In genomic region chr11:119107538-119108150, GRCh38 we compare ENCODE assay signal across 8 cellular contexts.
DNase-seq lines count a peak whose midpoint lies in the region; ATAC-seq lines count a peak whose summit lies in the region.

No MANE protein-coding gene starts in this region.

- DNase-seq in AG08396 (ENCODE audit: low spot score) (peak; percentile 49), NCI-H2171 treated with DMSO at 0.1 percent for 48 hours (lab: John Stamatoyannopoulos, UW) (no peak)
- no peak for DNase-seq in activated naive CD8-positive, alpha-beta T cell treated with anti-CD3 and anti-CD28 coated beads, Interleukin-2, amount 50 U/mL, for 24 hours
- DNase-seq in effector CD4-positive, alpha-beta T cell = no peak

- H3K36me3 ChIP-seq in iPS-15b (ENCODE audit: control insufficient read depth, insufficient read depth, low read length) = no peaks in the 10 kb centered on the region

- H3K27ac Mint-ChIP-seq in activated naive CD8-positive, alpha-beta T cell treated with anti-CD3 and anti-CD28 coated beads, Interleukin-2, amount 50 U/mL, for 24 hours = peak overlapping the region; percentile 89
- H3K27ac Mint-ChIP-seq in stimulated activated memory B cell treated with anti-CD40 and anti-IgM and Interleukin-4, amounts not matched to agents 10 μg/mL and 1 μg/mL and 100 μg/mL, for 72 hours = no peak overlapping the region

- H3K4me1 Mint-ChIP-seq in activated naive CD8-positive, alpha-beta T cell treated with anti-CD3 and anti-CD28 coated beads, Interleukin-2, amount 50 U/mL, for 24 hours = peaks cover 46% of the 10 kb centered on the region
- H3K4me1 Mint-ChIP-seq in stimulated activated memory B cell treated with anti-CD40 and anti-IgM and Interleukin-4, amounts not matched to agents 10 μg/mL and 1 μg/mL and 100 μg/mL, for 72 hours = peaks cover 34% of the 10 kb centered on the region

- H3K9ac ChIP-seq in iPS-15b (ENCODE audit: low read depth, low read length) = peak overlapping the region; percentile 2

- H3K4me3 Mint-ChIP-seq in activated naive CD8-positive, alpha-beta T cell treated with anti-CD3 and anti-CD28 coated beads, Interleukin-2, amount 50 U/mL, for 24 hours = peak overlapping the region; percentile 92
- peak overlapping the region; percentile 88 for H3K4me3 Mint-ChIP-seq in stimulated activated memory B cell treated with anti-CD40 and anti-IgM and Interleukin-4, amounts not matched to agents 10 μg/mL and 1 μg/mL and 100 μg/mL, for 72 hours

- peak overlapping the region; percentile 62 for H3K4me3 ChIP-seq in iPS-15b (ENCODE audit: low read depth, low read length)

- H3K36me3 Mint-ChIP-seq in activated naive CD8-positive, alpha-beta T cell treated with anti-CD3 and anti-CD28 coated beads, Interleukin-2, amount 50 U/mL, for 24 hours (ENCODE audit: low read depth) = peaks cover 13% of the 10 kb centered on the region
- H3K36me3 Mint-ChIP-seq in stimulated activated memory B cell treated with anti-CD40 and anti-IgM and Interleukin-4, amounts not matched to agents 10 μg/mL and 1 μg/mL and 100 μg/mL, for 72 hours = peaks cover 19% of the 10 kb centered on the region

- peak; percentile 28 for ATAC-seq in GM18909 (IDR thresholded peaks at IDR 0.05; ENCODE audit: poor library complexity, unreplicated experiment)
- ATAC-seq in HG03280 (IDR thresholded peaks at IDR 0.05; ENCODE audit: unreplicated experiment) = peak; percentile 27
- peak; percentile 7 for ATAC-seq in activated naive CD8-positive, alpha-beta T cell treated with anti-CD3 and anti-CD28 coated beads, Interleukin-2, amount 50 U/mL, for 24 hours
- peak; percentile 60 for ATAC-seq in stimulated activated memory B cell treated with anti-CD40 and anti-IgM and Interleukin-4, amounts not matched to agents 10 μg/mL and 1 μg/mL and 100 μg/mL, for 72 hours

- H3K27me3 ChIP-seq in iPS-15b (ENCODE audit: control insufficient read depth, insufficient read depth, low read length) = peaks cover 16% of the 10 kb centered on the region

- H3K27me3 Mint-ChIP-seq in activated naive CD8-positive, alpha-beta T cell treated with anti-CD3 and anti-CD28 coated beads, Interleukin-2, amount 50 U/mL, for 24 hours = no peaks in the 10 kb centered on the region
- no peaks in the 10 kb centered on the region for H3K27me3 Mint-ChIP-seq in stimulated activated memory B cell treated with anti-CD40 and anti-IgM and Interleukin-4, amounts not matched to agents 10 μg/mL and 1 μg/mL and 100 μg/mL, for 72 hours

- no peaks in the 10 kb centered on the region for H3K9me3 Mint-ChIP-seq in activated naive CD8-positive, alpha-beta T cell treated with anti-CD3 and anti-CD28 coated beads, Interleukin-2, amount 50 U/mL, for 24 hours
- H3K9me3 Mint-ChIP-seq in stimulated activated memory B cell treated with anti-CD40 and anti-IgM and Interleukin-4, amounts not matched to agents 10 μg/mL and 1 μg/mL and 100 μg/mL, for 72 hours = no peaks in the 10 kb centered on the region

- H3K9me3 ChIP-seq in iPS-15b (ENCODE audit: control insufficient read depth, insufficient read depth, low read length) = no peaks in the 10 kb centered on the region

- peaks cover 12% of the 10 kb centered on the region for H3K4me1 ChIP-seq in iPS-15b (ENCODE audit: control insufficient read depth, insufficient read depth, low read length)

Comparison
In these comparisons a context has a peak if more than half of its experiments do, and no peak if none do; other contexts are left out.
1. ATAC-seq: peak in every context shown above with its lines; median percentile 60 in stimulated activated memory B cell treated with anti-CD40 and anti-IgM and Interleukin-4, amounts not matched to agents 10 μg/mL and 1 μg/mL and 100 μg/mL, for 72 hours; 28 in GM18909; 27 in HG03280; 7 in activated naive CD8-positive, alpha-beta T cell treated with anti-CD3 and anti-CD28 coated beads, Interleukin-2, amount 50 U/mL, for 24 hours.